In genomic region chr16:30540916-30541464, GRCh38 we compare ENCODE assay signal across 1 cellular context.
TF ChIP-seq lines count a peak whose summit lies in the region.
"Not testable (repeated sequence)": the region's sequence is repeated elsewhere in the genome, so short reads cannot be mapped to it uniquely, and the experiment has no call there.

No MANE protein-coding gene starts in this region.

TF ChIP-seq in HepG2, 621 proteins besides CTCF, POLR2A, EP300 and RAD21 (continued from another document and continues in another):
- peak; percentile 42; the same call in 1 of the 2 replicates for TF ChIP-seq ARID4A (CRISPR knock-in tag; IDR thresholded peaks at IDR 0.05; ENCODE audit: borderline replicate concordance)
- TF ChIP-seq FOXP4 (CRISPR knock-in tag; IDR thresholded peaks at IDR 0.05), result peak; percentile 83
- 0 out of 2 replicates have a peak, but pooled peaks have one; percentile 37 for TF ChIP-seq PRMT3 (CRISPR knock-in tag; IDR thresholded peaks at IDR 0.05; ENCODE audit: borderline replicate concordance, low read depth)
- peak; percentile 59; the same call in 1 of the 2 replicates for TF ChIP-seq ZNF574 (CRISPR knock-in tag; IDR thresholded peaks at IDR 0.05)
- peak; percentile 73 for TF ChIP-seq CEBPG (CRISPR knock-in tag; IDR thresholded peaks at IDR 0.05)
- 0 out of 2 replicates have a peak, but pooled peaks have one; percentile 41 for TF ChIP-seq FOXO4 (CRISPR knock-in tag; conservative IDR thresholded peaks at IDR 0.05)
- peak; percentile 98 for TF ChIP-seq GFI1 (CRISPR knock-in tag; IDR thresholded peaks at IDR 0.05; ENCODE audit: borderline replicate concordance)
- peak; percentile 19; the same call in 1 of the 2 replicates for TF ChIP-seq ZNF124 (CRISPR knock-in tag; IDR thresholded peaks at IDR 0.05)
- peak; percentile 67; the same call in 1 of the 2 replicates for TF ChIP-seq ZNF563 (CRISPR knock-in tag; IDR thresholded peaks at IDR 0.05)
- peak; percentile 77 for TF ChIP-seq FOXA3 (CRISPR knock-in tag; IDR thresholded peaks at IDR 0.05)
- TF ChIP-seq ADNP (CRISPR knock-in tag; IDR thresholded peaks at IDR 0.05), result peak; percentile 98
- peak; percentile 60 for TF ChIP-seq RARA (CRISPR knock-in tag; IDR thresholded peaks at IDR 0.05)
- peak; percentile 68 for TF ChIP-seq GATAD2A (CRISPR knock-in tag; IDR thresholded peaks at IDR 0.05)
- peak; percentile 27; the same call in 1 of the 2 replicates for TF ChIP-seq ZNF276 (CRISPR knock-in tag; IDR thresholded peaks at IDR 0.05; ENCODE audit: low read depth)
- peak; percentile 48 for TF ChIP-seq ZNF557 (CRISPR knock-in tag; IDR thresholded peaks at IDR 0.05)
- 0 out of 2 replicates have a peak, but pooled peaks have one; percentile 54 for TF ChIP-seq MYPOP (CRISPR knock-in tag; IDR thresholded peaks at IDR 0.05)
- TF ChIP-seq HDAC2 (CRISPR knock-in tag; IDR thresholded peaks at IDR 0.05), result peak; percentile 92
- TF ChIP-seq GMEB1 (CRISPR knock-in tag; IDR thresholded peaks at IDR 0.05; ENCODE audit: borderline replicate concordance), result peak; percentile 44; the same call in 1 of the 2 replicates
- 0 out of 2 replicates have a peak, but pooled peaks have one; percentile 41 for TF ChIP-seq FOXC1 (CRISPR knock-in tag; IDR thresholded peaks at IDR 0.05; ENCODE audit: borderline replicate concordance)
- TF ChIP-seq SMAD1 (CRISPR knock-in tag; IDR thresholded peaks at IDR 0.05; ENCODE audit: borderline replicate concordance, low read depth), result 0 out of 2 replicates have a peak, but pooled peaks have one; percentile 26
- not testable (repeated sequence) for TF ChIP-seq ZBTB40 (IDR thresholded peaks at IDR 0.05)
- TF ChIP-seq ZBTB40 (CRISPR knock-in tag; IDR thresholded peaks at IDR 0.05), result peak; percentile 73; the same call in 1 of the 2 replicates
- peak in 1 of 2 experiments; percentile 30; a peak in 1 of 4 replicates for TF ChIP-seq KLF16 (CRISPR knock-in tag; IDR thresholded peaks at IDR 0.05)
